Comparison of ENCODE assay signal across 25 cellular contexts in the genomic region with DNA sequence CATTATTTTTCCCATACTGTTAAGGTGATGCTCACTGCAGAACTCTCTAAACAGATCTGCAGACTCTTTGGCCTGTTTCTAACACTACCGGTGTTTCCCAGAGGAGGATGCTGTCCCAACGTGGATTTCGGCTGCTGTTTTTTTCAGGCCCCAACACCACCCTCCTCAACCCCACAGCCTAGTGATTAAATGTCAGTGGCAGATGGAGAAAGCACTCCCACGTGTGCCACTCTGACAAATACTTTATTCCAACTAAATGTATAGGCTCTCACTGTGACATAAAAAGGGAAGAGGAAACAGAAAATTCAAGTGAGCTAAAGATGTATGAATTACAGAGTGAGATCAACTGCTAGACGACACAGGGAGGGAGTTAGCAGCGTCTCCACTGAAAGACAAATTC. TPM values are rescaled to one million over a fixed set of nuclear protein-coding genes. Genes with fewer than 3 reads are reported as not detected.
DNase-seq lines count a peak whose midpoint lies in the region; ATAC-seq, FAIRE-seq and TF ChIP-seq lines count a peak whose summit lies in the region.
"Had no signal": no experiment of that assay in that cellular context is flagged by ENCODE, and none has a peak within 500 bp of the region (broad histone marks: within the 10 kb centered on the region; RNA-seq: fewer than 3 reads in every experiment).

No MANE protein-coding gene starts in this region.

- POLR2A ChIA-PET in IMR-90 (lab: Charles Lee; ENCODE audit: unreplicated experiment) = no interaction called here

- peaks cover 19% of the 10 kb centered on the region for H3K9me1 ChIP-seq in IMR-90 (ENCODE audit: insufficient read depth, low read length)

- no peak overlapping the region for H3K27ac Mint-ChIP-seq in astrocyte (ENCODE audit: unreplicated experiment)
- no peak overlapping the region for H3K27ac Mint-ChIP-seq in neural crest cell (ENCODE audit: unreplicated experiment)
- no peak overlapping the region for H3K27ac Mint-ChIP-seq in stimulated activated memory B cell treated with anti-CD40 and anti-IgM and Interleukin-4, amounts not matched to agents 10 μg/mL and 1 μg/mL and 100 μg/mL, for 72 hours

- no peak for TF ChIP-seq POLR2A in IMR-90 (IDR thresholded peaks at IDR 0.05; ENCODE audit: low read depth, low read length)
- TF ChIP-seq POLR2A in tibial nerve (IDR thresholded peaks at IDR 0.05) = no peak

- H3K9ac ChIP-seq in IMR-90 (ENCODE audit: low read depth, low read length) (no peak overlapping the region), astrocyte (ENCODE audit: low read length) (no peak overlapping the region)

- H3K9me3 ChIP-seq in IMR-90 (ENCODE audit: control insufficient read depth, insufficient read depth, low read length) (no peaks in the 10 kb centered on the region), astrocyte (ENCODE audit: insufficient read depth, low read depth, low read length) (no peaks in the 10 kb centered on the region), tibial nerve (no peaks in the 10 kb centered on the region)
- H3K9me3 ChIP-seq: uterus had no signal

- ATAC-seq in activated T-cell treated with anti-CD3 and anti-CD28 coated beads, Interleukin-2, amount 50 U/mL, for 4 hours = no peak
- ATAC-seq in IMR-90 (ENCODE audit: low read depth) = no peak
- no peak for ATAC-seq in GM21529 (IDR thresholded peaks at IDR 0.05; ENCODE audit: unreplicated experiment)
- no peak for ATAC-seq in stimulated activated memory B cell treated with anti-CD40 and anti-IgM and Interleukin-4, amounts not matched to agents 10 μg/mL and 1 μg/mL and 100 μg/mL, for 72 hours
- ATAC-seq: HepG2, Panc1 had no signal

- no peak overlapping the region for H3K18ac ChIP-seq in IMR-90 (ENCODE audit: low read depth, low read length)

- TF ChIP-seq EP300 in tibial nerve (IDR thresholded peaks at IDR 0.05) = no peak

- dilution Hi-C loops in IMR-90 (cut with HindIII; ENCODE audit: low sequenced_read_pairs, unreplicated experiment) = no loop called here

- H3K27me3 Mint-ChIP-seq in activated T-cell treated with anti-CD3 and anti-CD28 coated beads, Interleukin-2, amount 50 U/mL, for 4 hours (ENCODE audit: low read depth) = no peaks in the 10 kb centered on the region
- H3K27me3 Mint-ChIP-seq in astrocyte (ENCODE audit: low read depth, unreplicated experiment) (no peaks in the 10 kb centered on the region), neural crest cell (ENCODE audit: low read depth) (no peaks in the 10 kb centered on the region)
- H3K27me3 Mint-ChIP-seq in stimulated activated memory B cell treated with anti-CD40 and anti-IgM and Interleukin-4, amounts not matched to agents 10 μg/mL and 1 μg/mL and 100 μg/mL, for 72 hours = no peaks in the 10 kb centered on the region

- H4K5ac ChIP-seq in IMR-90 (ENCODE audit: low read depth, low read length) = no peak overlapping the region

- H3K4me2 ChIP-seq in IMR-90 (ENCODE audit: low read depth, low read length) (peak overlapping the region; percentile 41), astrocyte (ENCODE audit: low read length) (no peak overlapping the region)

- 0 out of 2 replicates have a peak, but pooled peaks have one; percentile 2 for TF ChIP-seq RAD21 in IMR-90 (IDR thresholded peaks at IDR 0.05; ENCODE audit: low read length)

- no peak overlapping the region for H2AK9ac ChIP-seq in IMR-90 (replicated peaks; ENCODE audit: low read depth, low read length, poor library complexity)

- no peak overlapping the region for H2BK20ac ChIP-seq in IMR-90 (ENCODE audit: low read depth, low read length)

- peaks cover 5% of the 10 kb centered on the region for H3K36me3 Mint-ChIP-seq in activated T-cell treated with anti-CD3 and anti-CD28 coated beads, Interleukin-2, amount 50 U/mL, for 4 hours (ENCODE audit: insufficient read depth)
- H3K36me3 Mint-ChIP-seq in astrocyte (ENCODE audit: low read depth, unreplicated experiment) (peaks cover 8% of the 10 kb centered on the region), neural crest cell (ENCODE audit: low read depth) (no peaks in the 10 kb centered on the region)
- H3K36me3 Mint-ChIP-seq in stimulated activated memory B cell treated with anti-CD40 and anti-IgM and Interleukin-4, amounts not matched to agents 10 μg/mL and 1 μg/mL and 100 μg/mL, for 72 hours = peaks cover 5% of the 10 kb centered on the region

- CTCF ChIA-PET in IMR-90 (lab: Yijun Ruan, JAX) = no interaction called here

- no peak for DNase-seq in activated T-cell treated with anti-CD3 and anti-CD28 coated beads, Interleukin-2, amount 50 U/mL, for 4 hours
- no peak for DNase-seq in activated T-cell treated with anti-CD3 and anti-CD28 coated beads, Interleukin-2, amount 50 U/mL, for 1 hour
- no peak for DNase-seq in IMR-90
- no peak for DNase-seq in astrocyte (ENCODE audit: low read depth)
- DNase-seq in neural crest cell (ENCODE audit: low read depth, low spot score) = no peak
- DNase-seq in tibial nerve (ENCODE audit: low spot score in 2 of 2) = no peak
- DNase-seq: amygdala; central memory CD4-positive, alpha-beta T cell; DMS153; effector memory CD4-positive, alpha-beta T cell; hippocampal formation; islet precursor cell; NCI-H1694; NCI-H345; stimulated activated CD4-positive, alpha-beta T cell treated with anti-CD3 and anti-CD28 coated beads, Interleukin-4, amount 100 ng/mL, for 24 hours; T1000; uterus had no signal

- H3K36me3 ChIP-seq in IMR-90 (ENCODE audit: control insufficient read depth, insufficient read depth, low read length) = peaks cover 2% of the 10 kb centered on the region
- no peaks in the 10 kb centered on the region for H3K36me3 ChIP-seq in astrocyte (ENCODE audit: insufficient read depth, low read length)
- no peaks in the 10 kb centered on the region for H3K36me3 ChIP-seq in tibial nerve
- H3K36me3 ChIP-seq: uterus had no signal

- FAIRE-seq in astrocyte (lab: Jason Lieb, UNC) = no peak
- FAIRE-seq: GM12891, H54, HepG2 had no signal

- peaks cover 49% of the 10 kb centered on the region for H3K4me1 Mint-ChIP-seq in activated T-cell treated with anti-CD3 and anti-CD28 coated beads, Interleukin-2, amount 50 U/mL, for 4 hours (ENCODE audit: low read depth)
- H3K4me1 Mint-ChIP-seq in astrocyte (ENCODE audit: low read depth, unreplicated experiment) = peaks cover 20% of the 10 kb centered on the region
- peaks cover 45% of the 10 kb centered on the region for H3K4me1 Mint-ChIP-seq in neural crest cell
- peaks cover 55% of the 10 kb centered on the region for H3K4me1 Mint-ChIP-seq in stimulated activated memory B cell treated with anti-CD40 and anti-IgM and Interleukin-4, amounts not matched to agents 10 μg/mL and 1 μg/mL and 100 μg/mL, for 72 hours

- H4K20me1 ChIP-seq in IMR-90 (ENCODE audit: insufficient read depth, low read length) (peaks cover 76% of the 10 kb centered on the region), astrocyte (ENCODE audit: insufficient read depth, low read length) (peaks cover 69% of the 10 kb centered on the region)

- no peak overlapping the region for H3K14ac ChIP-seq in IMR-90 (replicated peaks; ENCODE audit: low read depth, low read length)

- no peak overlapping the region for H2BK15ac ChIP-seq in IMR-90 (ENCODE audit: low read depth, low read length)

- H3K27me3 ChIP-seq in IMR-90 (ENCODE audit: control insufficient read depth, insufficient read depth, low read length) (no peaks in the 10 kb centered on the region), astrocyte (ENCODE audit: insufficient read depth, low read length) (no peaks in the 10 kb centered on the region), tibial nerve (no peaks in the 10 kb centered on the region)
- H3K27me3 ChIP-seq: uterus had no signal

- 0 out of 2 replicates have a peak overlapping the region, but pooled peaks have one; percentile 4 for H3K23ac ChIP-seq in IMR-90 (ENCODE audit: low read depth, low read length)

- no CpG with 5 or more reads among the region's 6 CpGs for WGBS in IMR-90 (ENCODE audit: extremely low coverage in 2 of 2, insufficient read length in 1 of 2), 2 experiments
- WGBS in tibial nerve, 2 donors = 36 to 44% methylated on average over 6 of the region's 6 CpGs

- no peak overlapping the region for H3K4ac ChIP-seq in IMR-90 (ENCODE audit: low read depth, low read length)

- H4K8ac ChIP-seq in IMR-90 (ENCODE audit: low read depth in 2 of 2, low read length in 2 of 2) = no peak overlapping the region

- peak overlapping the region; percentile 13 for H3K4me3 Mint-ChIP-seq in activated T-cell treated with anti-CD3 and anti-CD28 coated beads, Interleukin-2, amount 50 U/mL, for 4 hours
- H3K4me3 Mint-ChIP-seq in astrocyte (ENCODE audit: unreplicated experiment) = peak overlapping the region; percentile 42
- peak overlapping the region; percentile 45 for H3K4me3 Mint-ChIP-seq in neural crest cell
- H3K4me3 Mint-ChIP-seq in stimulated activated memory B cell treated with anti-CD40 and anti-IgM and Interleukin-4, amounts not matched to agents 10 μg/mL and 1 μg/mL and 100 μg/mL, for 72 hours = no peak overlapping the region
- H3K4me3 Mint-ChIP-seq: CD14-positive monocyte had no signal

- H3K79me2 ChIP-seq in astrocyte (ENCODE audit: insufficient read depth, low read length) = peaks cover 82% of the 10 kb centered on the region

- H3K4me1 ChIP-seq in IMR-90 (ENCODE audit: control insufficient read depth, insufficient read depth, low read length) = peaks cover 7% of the 10 kb centered on the region
- peaks cover 13% of the 10 kb centered on the region for H3K4me1 ChIP-seq in astrocyte (ENCODE audit: insufficient read depth, low read length)
- peaks cover 0 to 51% (median 18%) of the 10 kb centered on the region in 4 donors for H3K4me1 ChIP-seq in tibial nerve

- in situ Hi-C loops in IMR-90 (cut with MboI; ENCODE audit: low sequenced_read_pairs) = no loop called here

- H2AFZ ChIP-seq in IMR-90 (replicated peaks; ENCODE audit: low read length, poor library complexity) (no peak overlapping the region), astrocyte (ENCODE audit: low read depth, low read length) (no peak overlapping the region)

- H3K4me3 ChIP-seq in IMR-90 (ENCODE audit: insufficient read depth, low read depth, low read length) (no peak overlapping the region), astrocyte (ENCODE audit: insufficient read depth, low read depth, low read length) (no peak overlapping the region), tibial nerve (no peak overlapping the region)
- H3K4me3 ChIP-seq: smooth muscle cell, uterus had no signal

- no peak overlapping the region for H2AK5ac ChIP-seq in IMR-90 (ENCODE audit: low read depth, low read length)

- H2BK120ac ChIP-seq in IMR-90 (ENCODE audit: low read depth, low read length) = no peak overlapping the region

- no peak overlapping the region for H4K91ac ChIP-seq in IMR-90 (ENCODE audit: insufficient read depth, low read depth, low read length)

- H3K56ac ChIP-seq in IMR-90 (ENCODE audit: extremely low read depth, insufficient read depth, low read length) = no peak overlapping the region

- peaks cover 4 to 70% of the 10 kb centered on the region in 2 experiments; a peak in 3 of 4 replicates for H3K79me1 ChIP-seq in IMR-90 (ENCODE audit: low read depth in 1 of 2, low read length in 2 of 2)

- intact Hi-C loops in IMR-90 (cut with micrococcal nuclease) = loop anchor here (1.0 to 2.0 kb wide), 2 partner anchors 8 to 64 kb away; no protein-coding TSS in a partner anchor

- no peak overlapping the region for H3K27ac ChIP-seq in IMR-90 (ENCODE audit: insufficient read depth, low read length)
- no peak overlapping the region for H3K27ac ChIP-seq in astrocyte (ENCODE audit: low read depth, low read length)
- no peak overlapping the region for H3K27ac ChIP-seq in tibial nerve

- H2BK5ac ChIP-seq in IMR-90 (ENCODE audit: low read depth, low read length, poor library complexity, severe bottlenecking) = peak overlapping the region; percentile 7

- BruUV-seq in IMR-90 (replicated peaks; lab: Mats Ljungman, UMichigan) = no TSS peak

- TF ChIP-seq CTCF in IMR-90 (conservative IDR thresholded peaks at IDR 0.05; ENCODE audit: low read depth, low read length) = no peak
- no peak for TF ChIP-seq CTCF in astrocyte (IDR thresholded peaks at IDR 0.05; ENCODE audit: insufficient read depth, low read depth, low read length)
- no peak for TF ChIP-seq CTCF in neural crest cell (conservative IDR thresholded peaks at IDR 0.05)
- no peak for TF ChIP-seq CTCF in tibial nerve (IDR thresholded peaks at IDR 0.05)

- H3K9me3 Mint-ChIP-seq in activated T-cell treated with anti-CD3 and anti-CD28 coated beads, Interleukin-2, amount 50 U/mL, for 4 hours = no peaks in the 10 kb centered on the region
- H3K9me3 Mint-ChIP-seq in astrocyte (ENCODE audit: unreplicated experiment) = peaks cover 2% of the 10 kb centered on the region
- no peaks in the 10 kb centered on the region for H3K9me3 Mint-ChIP-seq in neural crest cell
- H3K9me3 Mint-ChIP-seq in stimulated activated memory B cell treated with anti-CD40 and anti-IgM and Interleukin-4, amounts not matched to agents 10 μg/mL and 1 μg/mL and 100 μg/mL, for 72 hours = no peaks in the 10 kb centered on the region
- H3K9me3 Mint-ChIP-seq: CD14-positive monocyte had no signal

RNA-seq across cellular contexts. Expression of a gene that starts 3.6 kb away (rescaled TPM):
- total RNA-seq in activated T-cell treated with anti-CD3 and anti-CD28 coated beads, Interleukin-2, amount 50 U/mL, for 4 hours = 10 to 100 TPM; 21.2 to 25.5 (median 23.9) TPM
- total RNA-seq in IMR-90 (2012; rRNA removed) (36.7 and 42.8 TPM in 2 replicates), astrocyte (40.6 and 44.8 TPM in 2 replicates), neural crest cell (30.4 and 33.3 TPM in 2 replicates), tibial nerve (10 to 100 TPM; 38.5 to 52.0 (median 44.3) TPM)
- 38.2 and 39.1 TPM in 2 replicates for polyA plus RNA-seq in IMR-90 (2012; rRNA removed)
- polyA plus RNA-seq in IMR-90 (2012; cell fraction: cytosol; rRNA removed) = 30.1 and 37.7 TPM in 2 replicates
- polyA plus RNA-seq in IMR-90 (2012; cell fraction: nucleus; rRNA removed; ENCODE audit: low replicate concordance) = 39.4 and 49.4 TPM in 2 replicates

RNA-seq across cellular contexts. Expression of a gene that starts 50.7 kb away (rescaled TPM):
- total RNA-seq in activated T-cell treated with anti-CD3 and anti-CD28 coated beads, Interleukin-2, amount 50 U/mL, for 4 hours = 100 to 1,000 TPM in 2 of 3 donors, 10 to 100 TPM in 1; 87.1 to 104 (median 103) TPM
- total RNA-seq in IMR-90 (2012; rRNA removed) (29.2 and 29.9 TPM in 2 replicates), astrocyte (124 and 138 TPM in 2 replicates), neural crest cell (62.4 and 65.2 TPM in 2 replicates), tibial nerve (100 to 1,000 TPM in 3 of 4 donors, 10 to 100 TPM in 1; 93.5 to 149 (median 118) TPM)
- polyA plus RNA-seq in IMR-90 (2012; rRNA removed) = 84.2 and 89.4 TPM in 2 replicates
- polyA plus RNA-seq in IMR-90 (2012; cell fraction: cytosol; rRNA removed) = 51.3 and 95.8 TPM in 2 replicates
- polyA plus RNA-seq in IMR-90 (2012; cell fraction: nucleus; rRNA removed; ENCODE audit: low replicate concordance) = 154 and 323 TPM in 2 replicates
